In the genomic region with DNA sequence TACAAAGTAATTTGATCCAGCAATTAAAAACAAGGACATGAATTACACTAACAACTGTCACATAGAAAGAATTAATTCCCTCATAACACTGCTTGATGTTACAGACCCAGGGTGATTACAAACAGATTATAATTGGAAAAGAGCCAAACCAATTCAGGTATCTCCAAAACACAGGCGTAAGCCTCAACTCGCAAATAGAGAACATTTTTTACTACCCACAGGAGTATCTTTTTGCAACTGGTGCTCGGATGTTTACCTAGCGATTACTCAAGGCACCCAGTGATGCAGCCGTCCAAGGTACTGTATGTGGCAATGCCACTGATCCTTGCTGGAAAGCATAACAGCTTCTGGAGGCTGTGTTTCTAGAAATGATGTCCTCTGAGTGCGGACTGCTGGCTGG, we compare ENCODE assay signal across 2 cellular contexts.
TF ChIP-seq lines count a peak whose summit lies in the region.

No MANE protein-coding gene starts in this region.

TF ChIP-seq in WTC11, 78 proteins besides CTCF, POLR2A, EP300 and RAD21 (continued from another document):
- TF ChIP-seq FOXJ3 (CRISPR knock-in tag; IDR thresholded peaks at IDR 0.05; ENCODE audit: borderline replicate concordance) = no peak
- 0 out of 2 replicates have a peak, but pooled peaks have one; percentile 23 for TF ChIP-seq GABPB1 (CRISPR knock-in tag; IDR thresholded peaks at IDR 0.05)
- TF ChIP-seq, protein P1, sequence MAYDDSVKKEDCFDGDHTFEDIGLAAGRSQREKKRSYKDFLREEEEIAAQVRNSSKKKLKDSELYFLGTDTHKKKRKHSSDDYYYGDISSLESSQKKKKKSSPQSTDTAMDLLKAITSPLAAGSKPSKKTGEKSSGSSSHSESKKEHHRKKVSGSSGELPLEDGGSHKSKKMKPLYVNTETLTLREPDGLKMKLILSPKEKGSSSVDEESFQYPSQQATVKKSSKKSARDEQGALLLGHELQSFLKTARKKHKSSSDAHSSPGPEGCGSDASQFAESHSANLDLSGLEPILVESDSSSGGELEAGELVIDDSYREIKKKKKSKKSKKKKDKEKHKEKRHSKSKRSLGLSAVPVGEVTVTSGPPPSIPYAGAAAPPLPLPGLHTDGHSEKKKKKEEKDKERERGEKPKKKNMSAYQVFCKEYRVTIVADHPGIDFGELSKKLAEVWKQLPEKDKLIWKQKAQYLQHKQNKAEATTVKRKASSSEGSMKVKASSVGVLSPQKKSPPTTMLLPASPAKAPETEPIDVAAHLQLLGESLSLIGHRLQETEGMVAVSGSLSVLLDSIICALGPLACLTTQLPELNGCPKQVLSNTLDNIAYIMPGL (CRISPR knock-in tag; IDR thresholded peaks at IDR 0.05) = no peak
- TF ChIP-seq, protein P2, sequence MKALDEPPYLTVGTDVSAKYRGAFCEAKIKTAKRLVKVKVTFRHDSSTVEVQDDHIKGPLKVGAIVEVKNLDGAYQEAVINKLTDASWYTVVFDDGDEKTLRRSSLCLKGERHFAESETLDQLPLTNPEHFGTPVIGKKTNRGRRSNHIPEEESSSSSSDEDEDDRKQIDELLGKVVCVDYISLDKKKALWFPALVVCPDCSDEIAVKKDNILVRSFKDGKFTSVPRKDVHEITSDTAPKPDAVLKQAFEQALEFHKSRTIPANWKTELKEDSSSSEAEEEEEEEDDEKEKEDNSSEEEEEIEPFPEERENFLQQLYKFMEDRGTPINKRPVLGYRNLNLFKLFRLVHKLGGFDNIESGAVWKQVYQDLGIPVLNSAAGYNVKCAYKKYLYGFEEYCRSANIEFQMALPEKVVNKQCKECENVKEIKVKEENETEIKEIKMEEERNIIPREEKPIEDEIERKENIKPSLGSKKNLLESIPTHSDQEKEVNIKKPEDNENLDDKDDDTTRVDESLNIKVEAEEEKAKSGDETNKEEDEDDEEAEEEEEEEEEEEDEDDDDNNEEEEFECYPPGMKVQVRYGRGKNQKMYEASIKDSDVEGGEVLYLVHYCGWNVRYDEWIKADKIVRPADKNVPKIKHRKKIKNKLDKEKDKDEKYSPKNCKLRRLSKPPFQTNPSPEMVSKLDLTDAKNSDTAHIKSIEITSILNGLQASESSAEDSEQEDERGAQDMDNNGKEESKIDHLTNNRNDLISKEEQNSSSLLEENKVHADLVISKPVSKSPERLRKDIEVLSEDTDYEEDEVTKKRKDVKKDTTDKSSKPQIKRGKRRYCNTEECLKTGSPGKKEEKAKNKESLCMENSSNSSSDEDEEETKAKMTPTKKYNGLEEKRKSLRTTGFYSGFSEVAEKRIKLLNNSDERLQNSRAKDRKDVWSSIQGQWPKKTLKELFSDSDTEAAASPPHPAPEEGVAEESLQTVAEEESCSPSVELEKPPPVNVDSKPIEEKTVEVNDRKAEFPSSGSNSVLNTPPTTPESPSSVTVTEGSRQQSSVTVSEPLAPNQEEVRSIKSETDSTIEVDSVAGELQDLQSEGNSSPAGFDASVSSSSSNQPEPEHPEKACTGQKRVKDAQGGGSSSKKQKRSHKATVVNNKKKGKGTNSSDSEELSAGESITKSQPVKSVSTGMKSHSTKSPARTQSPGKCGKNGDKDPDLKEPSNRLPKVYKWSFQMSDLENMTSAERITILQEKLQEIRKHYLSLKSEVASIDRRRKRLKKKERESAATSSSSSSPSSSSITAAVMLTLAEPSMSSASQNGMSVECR (CRISPR knock-in tag; IDR thresholded peaks at IDR 0.05; ENCODE audit: borderline replicate concordance) = no peak
- TF ChIP-seq, protein P3, sequence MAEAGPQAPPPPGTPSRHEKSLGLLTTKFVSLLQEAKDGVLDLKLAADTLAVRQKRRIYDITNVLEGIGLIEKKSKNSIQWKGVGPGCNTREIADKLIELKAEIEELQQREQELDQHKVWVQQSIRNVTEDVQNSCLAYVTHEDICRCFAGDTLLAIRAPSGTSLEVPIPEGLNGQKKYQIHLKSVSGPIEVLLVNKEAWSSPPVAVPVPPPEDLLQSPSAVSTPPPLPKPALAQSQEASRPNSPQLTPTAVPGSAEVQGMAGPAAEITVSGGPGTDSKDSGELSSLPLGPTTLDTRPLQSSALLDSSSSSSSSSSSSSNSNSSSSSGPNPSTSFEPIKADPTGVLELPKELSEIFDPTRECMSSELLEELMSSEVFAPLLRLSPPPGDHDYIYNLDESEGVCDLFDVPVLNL (CRISPR knock-in tag; IDR thresholded peaks at IDR 0.05; ENCODE audit: borderline replicate concordance, low read depth) = no peak

TF ChIP-seq in HepG2, 621 proteins besides CTCF, POLR2A, EP300 and RAD21 (continued from another document and continues in another):
- TF ChIP-seq TBL1XR1 (IDR thresholded peaks at IDR 0.05; ENCODE audit: borderline replicate concordance, low read length, partially characterized antibody) (peak; percentile 91), ZNF124 (CRISPR knock-in tag; IDR thresholded peaks at IDR 0.05) (no peak), RFXANK (CRISPR knock-in tag; IDR thresholded peaks at IDR 0.05) (no peak), GTF3A (CRISPR knock-in tag; conservative IDR thresholded peaks at IDR 0.05) (no peak), ZC3H13 (CRISPR knock-in tag; IDR thresholded peaks at IDR 0.05) (no peak), PTBP1 (IDR thresholded peaks at IDR 0.05; ENCODE audit: low read depth, low read length, poor library complexity, severe bottlenecking) (no peak), ZNF83 (CRISPR knock-in tag; IDR thresholded peaks at IDR 0.05; ENCODE audit: borderline replicate concordance) (no peak), RCOR2 (CRISPR knock-in tag; IDR thresholded peaks at IDR 0.05) (0 out of 2 replicates have a peak, but pooled peaks have one; percentile 20), ZNF547 (CRISPR knock-in tag; IDR thresholded peaks at IDR 0.05) (no peak), FOXP1 (IDR thresholded peaks at IDR 0.05) (no peak), FOXP1 (CRISPR knock-in tag; IDR thresholded peaks at IDR 0.05) (peak; percentile 56; the same call in 1 of the 2 replicates), JUND (CRISPR knock-in tag; IDR thresholded peaks at IDR 0.05) (no peak), RARA (CRISPR knock-in tag; IDR thresholded peaks at IDR 0.05) (peak; percentile 65), ZNF446 (CRISPR knock-in tag; IDR thresholded peaks at IDR 0.05) (no peak), KLF12 (CRISPR knock-in tag; IDR thresholded peaks at IDR 0.05; ENCODE audit: borderline replicate concordance) (no peak), KLF13 (CRISPR knock-in tag; IDR thresholded peaks at IDR 0.05) (no peak), ZNF431 (CRISPR knock-in tag; IDR thresholded peaks at IDR 0.05; ENCODE audit: borderline replicate concordance, low read depth) (no peak), ZNF629 (CRISPR knock-in tag; conservative IDR thresholded peaks at IDR 0.05) (no peak), ZFP1 (CRISPR knock-in tag; IDR thresholded peaks at IDR 0.05) (no peak), SP1 (IDR thresholded peaks at IDR 0.05) (no peak), SP1 (CRISPR knock-in tag; IDR thresholded peaks at IDR 0.05) (no peak), SKI (IDR thresholded peaks at IDR 0.05; ENCODE audit: partially characterized antibody) (peak; percentile 76), MED1 (CRISPR knock-in tag; IDR thresholded peaks at IDR 0.05) (no peak)
- TF ChIP-seq, protein P4, sequence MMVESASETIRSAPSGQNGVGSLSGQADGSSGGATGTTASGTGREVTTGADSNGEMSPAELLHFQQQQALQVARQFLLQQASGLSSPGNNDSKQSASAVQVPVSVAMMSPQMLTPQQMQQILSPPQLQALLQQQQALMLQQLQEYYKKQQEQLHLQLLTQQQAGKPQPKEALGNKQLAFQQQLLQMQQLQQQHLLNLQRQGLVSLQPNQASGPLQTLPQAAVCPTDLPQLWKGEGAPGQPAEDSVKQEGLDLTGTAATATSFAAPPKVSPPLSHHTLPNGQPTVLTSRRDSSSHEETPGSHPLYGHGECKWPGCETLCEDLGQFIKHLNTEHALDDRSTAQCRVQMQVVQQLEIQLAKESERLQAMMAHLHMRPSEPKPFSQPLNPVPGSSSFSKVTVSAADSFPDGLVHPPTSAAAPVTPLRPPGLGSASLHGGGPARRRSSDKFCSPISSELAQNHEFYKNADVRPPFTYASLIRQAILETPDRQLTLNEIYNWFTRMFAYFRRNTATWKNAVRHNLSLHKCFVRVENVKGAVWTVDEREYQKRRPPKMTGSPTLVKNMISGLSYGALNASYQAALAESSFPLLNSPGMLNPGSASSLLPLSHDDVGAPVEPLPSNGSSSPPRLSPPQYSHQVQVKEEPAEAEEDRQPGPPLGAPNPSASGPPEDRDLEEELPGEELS (CRISPR knock-in tag; IDR thresholded peaks at IDR 0.05) = 0 out of 2 replicates have a peak, but pooled peaks have one; percentile 29
- TF ChIP-seq, protein P5, sequence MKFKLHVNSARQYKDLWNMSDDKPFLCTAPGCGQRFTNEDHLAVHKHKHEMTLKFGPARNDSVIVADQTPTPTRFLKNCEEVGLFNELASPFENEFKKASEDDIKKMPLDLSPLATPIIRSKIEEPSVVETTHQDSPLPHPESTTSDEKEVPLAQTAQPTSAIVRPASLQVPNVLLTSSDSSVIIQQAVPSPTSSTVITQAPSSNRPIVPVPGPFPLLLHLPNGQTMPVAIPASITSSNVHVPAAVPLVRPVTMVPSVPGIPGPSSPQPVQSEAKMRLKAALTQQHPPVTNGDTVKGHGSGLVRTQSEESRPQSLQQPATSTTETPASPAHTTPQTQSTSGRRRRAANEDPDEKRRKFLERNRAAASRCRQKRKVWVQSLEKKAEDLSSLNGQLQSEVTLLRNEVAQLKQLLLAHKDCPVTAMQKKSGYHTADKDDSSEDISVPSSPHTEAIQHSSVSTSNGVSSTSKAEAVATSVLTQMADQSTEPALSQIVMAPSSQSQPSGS (CRISPR knock-in tag; IDR thresholded peaks at IDR 0.05) = 0 out of 2 replicates have a peak, but pooled peaks have one; percentile 22
- TF ChIP-seq, protein P6, sequence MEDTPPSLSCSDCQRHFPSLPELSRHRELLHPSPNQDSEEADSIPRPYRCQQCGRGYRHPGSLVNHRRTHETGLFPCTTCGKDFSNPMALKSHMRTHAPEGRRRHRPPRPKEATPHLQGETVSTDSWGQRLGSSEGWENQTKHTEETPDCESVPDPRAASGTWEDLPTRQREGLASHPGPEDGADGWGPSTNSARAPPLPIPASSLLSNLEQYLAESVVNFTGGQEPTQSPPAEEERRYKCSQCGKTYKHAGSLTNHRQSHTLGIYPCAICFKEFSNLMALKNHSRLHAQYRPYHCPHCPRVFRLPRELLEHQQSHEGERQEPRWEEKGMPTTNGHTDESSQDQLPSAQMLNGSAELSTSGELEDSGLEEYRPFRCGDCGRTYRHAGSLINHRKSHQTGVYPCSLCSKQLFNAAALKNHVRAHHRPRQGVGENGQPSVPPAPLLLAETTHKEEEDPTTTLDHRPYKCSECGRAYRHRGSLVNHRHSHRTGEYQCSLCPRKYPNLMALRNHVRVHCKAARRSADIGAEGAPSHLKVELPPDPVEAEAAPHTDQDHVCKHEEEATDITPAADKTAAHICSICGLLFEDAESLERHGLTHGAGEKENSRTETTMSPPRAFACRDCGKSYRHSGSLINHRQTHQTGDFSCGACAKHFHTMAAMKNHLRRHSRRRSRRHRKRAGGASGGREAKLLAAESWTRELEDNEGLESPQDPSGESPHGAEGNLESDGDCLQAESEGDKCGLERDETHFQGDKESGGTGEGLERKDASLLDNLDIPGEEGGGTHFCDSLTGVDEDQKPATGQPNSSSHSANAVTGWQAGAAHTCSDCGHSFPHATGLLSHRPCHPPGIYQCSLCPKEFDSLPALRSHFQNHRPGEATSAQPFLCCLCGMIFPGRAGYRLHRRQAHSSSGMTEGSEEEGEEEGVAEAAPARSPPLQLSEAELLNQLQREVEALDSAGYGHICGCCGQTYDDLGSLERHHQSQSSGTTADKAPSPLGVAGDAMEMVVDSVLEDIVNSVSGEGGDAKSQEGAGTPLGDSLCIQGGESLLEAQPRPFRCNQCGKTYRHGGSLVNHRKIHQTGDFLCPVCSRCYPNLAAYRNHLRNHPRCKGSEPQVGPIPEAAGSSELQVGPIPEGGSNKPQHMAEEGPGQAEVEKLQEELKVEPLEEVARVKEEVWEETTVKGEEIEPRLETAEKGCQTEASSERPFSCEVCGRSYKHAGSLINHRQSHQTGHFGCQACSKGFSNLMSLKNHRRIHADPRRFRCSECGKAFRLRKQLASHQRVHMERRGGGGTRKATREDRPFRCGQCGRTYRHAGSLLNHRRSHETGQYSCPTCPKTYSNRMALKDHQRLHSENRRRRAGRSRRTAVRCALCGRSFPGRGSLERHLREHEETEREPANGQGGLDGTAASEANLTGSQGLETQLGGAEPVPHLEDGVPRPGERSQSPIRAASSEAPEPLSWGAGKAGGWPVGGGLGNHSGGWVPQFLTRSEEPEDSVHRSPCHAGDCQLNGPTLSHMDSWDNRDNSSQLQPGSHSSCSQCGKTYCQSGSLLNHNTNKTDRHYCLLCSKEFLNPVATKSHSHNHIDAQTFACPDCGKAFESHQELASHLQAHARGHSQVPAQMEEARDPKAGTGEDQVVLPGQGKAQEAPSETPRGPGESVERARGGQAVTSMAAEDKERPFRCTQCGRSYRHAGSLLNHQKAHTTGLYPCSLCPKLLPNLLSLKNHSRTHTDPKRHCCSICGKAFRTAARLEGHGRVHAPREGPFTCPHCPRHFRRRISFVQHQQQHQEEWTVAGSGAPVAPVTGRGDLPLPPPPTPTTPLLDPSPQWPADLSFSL (CRISPR knock-in tag; IDR thresholded peaks at IDR 0.05) = no peak
- TF ChIP-seq, protein P7, sequence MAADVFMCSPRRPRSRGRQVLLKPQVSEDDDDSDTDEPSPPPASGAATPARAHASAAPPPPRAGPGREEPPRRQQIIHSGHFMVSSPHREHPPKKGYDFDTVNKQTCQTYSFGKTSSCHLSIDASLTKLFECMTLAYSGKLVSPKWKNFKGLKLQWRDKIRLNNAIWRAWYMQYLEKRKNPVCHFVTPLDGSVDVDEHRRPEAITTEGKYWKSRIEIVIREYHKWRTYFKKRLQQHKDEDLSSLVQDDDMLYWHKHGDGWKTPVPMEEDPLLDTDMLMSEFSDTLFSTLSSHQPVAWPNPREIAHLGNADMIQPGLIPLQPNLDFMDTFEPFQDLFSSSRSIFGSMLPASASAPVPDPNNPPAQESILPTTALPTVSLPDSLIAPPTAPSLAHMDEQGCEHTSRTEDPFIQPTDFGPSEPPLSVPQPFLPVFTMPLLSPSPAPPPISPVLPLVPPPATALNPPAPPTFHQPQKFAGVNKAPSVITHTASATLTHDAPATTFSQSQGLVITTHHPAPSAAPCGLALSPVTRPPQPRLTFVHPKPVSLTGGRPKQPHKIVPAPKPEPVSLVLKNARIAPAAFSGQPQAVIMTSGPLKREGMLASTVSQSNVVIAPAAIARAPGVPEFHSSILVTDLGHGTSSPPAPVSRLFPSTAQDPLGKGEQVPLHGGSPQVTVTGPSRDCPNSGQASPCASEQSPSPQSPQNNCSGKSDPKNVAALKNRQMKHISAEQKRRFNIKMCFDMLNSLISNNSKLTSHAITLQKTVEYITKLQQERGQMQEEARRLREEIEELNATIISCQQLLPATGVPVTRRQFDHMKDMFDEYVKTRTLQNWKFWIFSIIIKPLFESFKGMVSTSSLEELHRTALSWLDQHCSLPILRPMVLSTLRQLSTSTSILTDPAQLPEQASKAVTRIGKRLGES (CRISPR knock-in tag; IDR thresholded peaks at IDR 0.05; ENCODE audit: borderline replicate concordance) = no peak
- TF ChIP-seq, protein P8, sequence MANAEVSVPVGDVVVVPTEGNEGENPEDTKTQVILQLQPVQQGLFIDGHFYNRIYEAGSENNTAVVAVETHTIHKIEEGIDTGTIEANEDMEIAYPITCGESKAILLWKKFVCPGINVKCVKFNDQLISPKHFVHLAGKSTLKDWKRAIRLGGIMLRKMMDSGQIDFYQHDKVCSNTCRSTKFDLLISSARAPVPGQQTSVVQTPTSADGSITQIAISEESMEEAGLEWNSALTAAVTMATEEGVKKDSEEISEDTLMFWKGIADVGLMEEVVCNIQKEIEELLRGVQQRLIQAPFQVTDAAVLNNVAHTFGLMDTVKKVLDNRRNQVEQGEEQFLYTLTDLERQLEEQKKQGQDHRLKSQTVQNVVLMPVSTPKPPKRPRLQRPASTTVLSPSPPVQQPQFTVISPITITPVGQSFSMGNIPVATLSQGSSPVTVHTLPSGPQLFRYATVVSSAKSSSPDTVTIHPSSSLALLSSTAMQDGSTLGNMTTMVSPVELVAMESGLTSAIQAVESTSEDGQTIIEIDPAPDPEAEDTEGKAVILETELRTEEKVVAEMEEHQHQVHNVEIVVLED (CRISPR knock-in tag; IDR thresholded peaks at IDR 0.05; ENCODE audit: borderline replicate concordance) = no peak
